In genomic region chr6:152164957-152165356, GRCh38 we compare ENCODE assay signal across 15 cellular contexts.
DNase-seq lines count a peak whose midpoint lies in the region; ATAC-seq and TF ChIP-seq lines count a peak whose summit lies in the region.
"Had no signal": no experiment of that assay in that cellular context is flagged by ENCODE, and none has a peak within 500 bp of the region (broad histone marks: within the 10 kb centered on the region; RNA-seq: fewer than 3 reads in every experiment).

No MANE protein-coding gene starts in this region.

- H3K9ac ChIP-seq in OCI-LY1 (ENCODE audit: low read length): no peak overlapping the region

- H3K36me3 ChIP-seq in GM23338 (ENCODE audit: insufficient read depth) (no peaks in the 10 kb centered on the region), OCI-LY1 (ENCODE audit: insufficient read depth, low read length) (peaks cover 38% of the 10 kb centered on the region; the same call in 1 of the 2 replicates), psoas muscle (ENCODE audit: insufficient read depth in 1 of 2, low read depth in 1 of 2) (peaks cover 2 to 28% of the 10 kb centered on the region in 2 donors)
- H3K36me3 ChIP-seq: BE2C had no signal

- no peak for TF ChIP-seq CTCF in CD4-positive, alpha-beta T cell (IDR thresholded peaks at IDR 0.05)
- TF ChIP-seq CTCF in GM23338 (conservative IDR thresholded peaks at IDR 0.05; ENCODE audit: low read depth in 2 of 2) (peak; percentile 7; a peak in 1 of 4 replicates), OCI-LY1 (IDR thresholded peaks at IDR 0.05; ENCODE audit: low read length) (peak; percentile 14; the same call in 1 of the 2 replicates), psoas muscle (IDR thresholded peaks at IDR 0.05) (peak; percentile 8)

- ATAC-seq in CD4-positive, alpha-beta T cell (ENCODE audit: poor library complexity): no peak
- ATAC-seq in GM23338 (no peak), psoas muscle (peak in 1 of 4 donors; percentile 24)
- ATAC-seq: HCT116, HepG2 had no signal

- intact Hi-C loops in CD4-positive, alpha-beta T cell (cut with DNase I, micrococcal nuclease): loop anchor here in 1 of 2 experiments (5.0 kb wide), 1 partner anchor 37 kb away; no protein-coding TSS in a partner anchor
- intact Hi-C loops in psoas muscle (cut with DNase I): no loop called here

- no peaks in the 10 kb centered on the region for H3K9me3 Mint-ChIP-seq in CD4-positive, alpha-beta T cell
- H3K9me3 Mint-ChIP-seq in GM23338: no peaks in the 10 kb centered on the region
- H3K9me3 Mint-ChIP-seq: CD8-positive, alpha-beta memory T cell had no signal

- H3F3A ChIP-seq in GM23338 (replicated peaks; ENCODE audit: low read depth) (no peaks in the 10 kb centered on the region), OCI-LY1 (ENCODE audit: insufficient read depth, low read length) (no peaks in the 10 kb centered on the region)

- H3K27ac Mint-ChIP-seq in CD4-positive, alpha-beta T cell: peak overlapping the region; percentile 47
- no peak overlapping the region for H3K27ac Mint-ChIP-seq in GM23338

- H3K4me3 Mint-ChIP-seq in CD4-positive, alpha-beta T cell: no peak overlapping the region
- no peak overlapping the region for H3K4me3 Mint-ChIP-seq in GM23338
- H3K4me3 Mint-ChIP-seq: CD8-positive, alpha-beta memory T cell had no signal

- no peak overlapping the region for H3K27ac ChIP-seq in CD4-positive, alpha-beta T cell (ENCODE audit: low read depth, low read length)
- H3K27ac ChIP-seq in GM23338 (ENCODE audit: low read depth) (no peak overlapping the region), OCI-LY1 (ENCODE audit: low read depth, low read length, poor library complexity, severe bottlenecking) (no peak overlapping the region), psoas muscle (peak overlapping the region; percentile 98)
- H3K27ac ChIP-seq: C4-2B had no signal

- no peaks in the 10 kb centered on the region for H3K9me3 ChIP-seq in CD4-positive, alpha-beta T cell (ENCODE audit: control insufficient read depth, low read length)
- H3K9me3 ChIP-seq in OCI-LY1 (ENCODE audit: low read length) (no peaks in the 10 kb centered on the region), psoas muscle (no peaks in the 10 kb centered on the region)
- H3K9me3 ChIP-seq: BE2C, Caco-2 had no signal

- no peaks in the 10 kb centered on the region for H3K27me3 ChIP-seq in CD4-positive, alpha-beta T cell (ENCODE audit: control insufficient read depth, insufficient read depth, low read length)
- H3K27me3 ChIP-seq in GM23338 (ENCODE audit: insufficient read depth) (no peaks in the 10 kb centered on the region), OCI-LY1 (ENCODE audit: insufficient read depth, low read length) (no peaks in the 10 kb centered on the region), psoas muscle (ENCODE audit: insufficient read depth in 3 of 3, low read length in 2 of 3) (no peaks in the 10 kb centered on the region)
- H3K27me3 ChIP-seq: BE2C had no signal

- H3K9me2 ChIP-seq in GM23338 (ENCODE audit: insufficient read depth): no peaks in the 10 kb centered on the region
- no peaks in the 10 kb centered on the region for H3K9me2 ChIP-seq in OCI-LY1 (ENCODE audit: low read depth, low read length)

- H3K4me1 ChIP-seq in GM23338 (ENCODE audit: insufficient read depth) (0 out of 2 replicates have a peak, but pooled peaks cover 3% of the 10 kb centered on the region), OCI-LY1 (ENCODE audit: insufficient read depth, low read length, severe bottlenecking) (peaks cover 26% of the 10 kb centered on the region), psoas muscle (peaks cover 23% of the 10 kb centered on the region)
- H3K4me1 ChIP-seq: BE2C, Caco-2 had no signal

- H4K20me1 ChIP-seq in GM23338 (replicated peaks; ENCODE audit: insufficient read depth): no peaks in the 10 kb centered on the region
- no peaks in the 10 kb centered on the region for H4K20me1 ChIP-seq in OCI-LY1 (ENCODE audit: insufficient read depth, low read length)

- peaks cover 85% of the 10 kb centered on the region for H3K36me3 Mint-ChIP-seq in CD4-positive, alpha-beta T cell (ENCODE audit: low read depth)
- no peaks in the 10 kb centered on the region for H3K36me3 Mint-ChIP-seq in GM23338 (ENCODE audit: low read depth)

- H3K4me1 Mint-ChIP-seq in CD4-positive, alpha-beta T cell (ENCODE audit: low read depth): peaks cover 53% of the 10 kb centered on the region
- peaks cover 4% of the 10 kb centered on the region; the same call in 1 of the 3 replicates for H3K4me1 Mint-ChIP-seq in GM23338

- CTCF ChIA-PET in CD4-positive, alpha-beta T cell (lab: Charles Lee): interaction anchor here (0.5 to 0.7 kb wide), 2 partner anchors 55 to 771 kb away, joined by 3 read pairs; no protein-coding TSS in a partner anchor

- WGBS in psoas muscle, 3 donors: 58 to 78% (median 63%) methylated on average over 5 of the region's 5 CpGs

- in situ Hi-C loops in ACHN (cut with HindIII; ENCODE audit: low pct_ligation_motif_present, low pct_unique_long_range_greater_than_20kb, low sequenced_read_pairs): no loop called here

- H3K4me2 ChIP-seq in GM23338 (no peak overlapping the region), OCI-LY1 (ENCODE audit: low read length) (no peak overlapping the region)

- H2AFZ ChIP-seq in GM23338 (no peak overlapping the region), OCI-LY1 (ENCODE audit: low read length) (no peak overlapping the region)

- H3K4me3 ChIP-seq in GM23338 (no peak overlapping the region), OCI-LY1 (ENCODE audit: low read depth, low read length, poor library complexity, severe bottlenecking) (no peak overlapping the region), psoas muscle (no peak overlapping the region)

- POLR2A ChIA-PET in CD4-positive, alpha-beta T cell (lab: Charles Lee): interaction anchor here (1.3 to 3.5 kb wide), 3 partner anchors 12 to 20 kb away, joined by 6 to 13 read pairs (median 7); no protein-coding TSS in a partner anchor

- H3K27me3 Mint-ChIP-seq in CD4-positive, alpha-beta T cell: no peaks in the 10 kb centered on the region
- no peaks in the 10 kb centered on the region for H3K27me3 Mint-ChIP-seq in GM23338 (ENCODE audit: insufficient read depth, low read depth, poor library complexity)
- H3K27me3 Mint-ChIP-seq: CD8-positive, alpha-beta memory T cell had no signal

- H3K79me2 ChIP-seq in GM23338 (replicated peaks; ENCODE audit: insufficient read depth) (no peaks in the 10 kb centered on the region), OCI-LY1 (ENCODE audit: insufficient read depth, low read length) (no peaks in the 10 kb centered on the region)

- no peak for DNase-seq in CD4-positive, alpha-beta T cell
- DNase-seq in GM23338 (ENCODE audit: low spot score): peak; percentile 4
- DNase-seq in psoas muscle: no peak
- no peak for DNase-seq in ACHN
- DNase-seq in SW 1271 (lab: John Stamatoyannopoulos, UW): no peak
- DNase-seq in SK-N-DZ (ENCODE audit: low spot score): no peak
- DNase-seq: BE2C; Caco-2; CD8-positive, alpha-beta memory T cell; DND-41; GF-D8 had no signal

TF ChIP-seq in GM23338, 12 proteins besides CTCF, POLR2A, EP300 and RAD21 (continues in another document):
- TF ChIP-seq REST (IDR thresholded peaks at IDR 0.05; ENCODE audit: unreplicated experiment) (no peak), ZNF331 (CRISPR knock-in tag; IDR thresholded peaks at IDR 0.05; ENCODE audit: low read depth) (no peak), STAT1 (IDR thresholded peaks at IDR 0.05; ENCODE audit: unreplicated experiment) (no peak), POLR2AphosphoS5 (IDR thresholded peaks at IDR 0.05; ENCODE audit: low read depth) (no peak), CREB1 (CRISPR knock-in tag; IDR thresholded peaks at IDR 0.05; ENCODE audit: low read depth) (no peak), EZH2phosphoT487 (IDR thresholded peaks at IDR 0.05; ENCODE audit: unreplicated experiment) (no peak), ETS1 (IDR thresholded peaks at IDR 0.05) (no peak), JUNB (IDR thresholded peaks at IDR 0.05; ENCODE audit: unreplicated experiment) (no peak), ZNF114 (CRISPR knock-in tag; IDR thresholded peaks at IDR 0.05) (no peak), NANOG (IDR thresholded peaks at IDR 0.05; ENCODE audit: borderline replicate concordance) (no peak), EZH2 (IDR thresholded peaks at IDR 0.05; ENCODE audit: low read depth, unreplicated experiment) (no peak)
